ENCODE assay signal across 19 cellular contexts in genomic region chr14:42804146-42804545, GRCh38.
"Had no signal": no experiment of that assay in that cellular context is flagged by ENCODE, and none has a peak within 500 bp of the region (broad histone marks: within the 10 kb centered on the region; RNA-seq: fewer than 3 reads in every experiment).

No MANE protein-coding gene starts in this region.

- H3K27me3 ChIP-seq: brain microvascular endothelial cell, hepatocyte, spleen had no signal

- H3K9me3 ChIP-seq: psoas muscle had no signal

- DNase-seq: activated CD4-positive, alpha-beta memory T cell treated with anti-CD3 and anti-CD28 coated beads for 36 hours; activated CD4-positive, CD25-positive, alpha-beta regulatory T cell treated with anti-CD3 and anti-CD28 coated beads, Interleukin-2, amount 50 U/mL, for 72 hours; activated gamma-delta T cell; activated naive CD8-positive, alpha-beta T cell treated with anti-CD3 and anti-CD28 coated beads for 36 hours; activated T-cell treated with anti-CD3 and anti-CD28 coated beads, Interleukin-2, amount 50 U/mL, for 48 hours; brain microvascular endothelial cell; effector memory CD4-positive, alpha-beta T cell; left ventricle myocardium superior; mesenchymal stem cell; occipital lobe; psoas muscle; spleen; stimulated activated naive CD4-positive, alpha-beta T cell; substantia nigra; trophoblast cell had no signal

- H3K36me3 ChIP-seq: brain microvascular endothelial cell, spleen had no signal

- H3K4me3 ChIP-seq: hepatocyte, psoas muscle, spleen had no signal

- H3K4me1 ChIP-seq: psoas muscle, spleen had no signal

- H3K27ac ChIP-seq: brain microvascular endothelial cell, epithelial cell of prostate, hepatocyte, psoas muscle, spleen had no signal

- ATAC-seq: left ventricle myocardium superior; natural killer cell treated with Interleukin-12 subunit alpha and Interleukin-12 subunit beta and Interleukin-15 and Interleukin-18, amount 100 ng/mL, for 72 hours; psoas muscle; sciatic nerve had no signal
